In genomic region chr5:151751091-151751490, GRCh38 we compare ENCODE assay signal across 20 cellular contexts. TPM values are rescaled to one million over a fixed set of nuclear protein-coding genes. Genes with fewer than 3 reads are reported as not detected.
DNase-seq lines count a peak whose midpoint lies in the region; ATAC-seq and TF ChIP-seq lines count a peak whose summit lies in the region.
"Had no signal": no experiment of that assay in that cellular context is flagged by ENCODE, and none has a peak within 500 bp of the region (broad histone marks: within the 10 kb centered on the region; RNA-seq: fewer than 3 reads in every experiment).

No MANE protein-coding gene starts in this region.

- peaks cover 58% of the 10 kb centered on the region for H3K36me3 ChIP-seq in MG63

- no peak for ATAC-seq in HG03139 (IDR thresholded peaks at IDR 0.05; ENCODE audit: unreplicated experiment)
- ATAC-seq: activated T-helper 17 cell treated with anti-CD3 and anti-CD28 coated beads, Interleukin-2, amount 50 U/mL, for 72 hours; WTC11 had no signal

- peaks cover 26% of the 10 kb centered on the region for H3K4me1 Mint-ChIP-seq in T-helper 2 cell treated with Interferon-gamma antibody and Interleukin-4, amounts not matched to agents 5 μg/mL and 100 μg/mL, for 36 hours (ENCODE audit: low read depth)

- no peaks in the 10 kb centered on the region for H3K27me3 ChIP-seq in MG63

- no peak overlapping the region for H3K27ac Mint-ChIP-seq in T-helper 2 cell treated with Interferon-gamma antibody and Interleukin-4, amounts not matched to agents 5 μg/mL and 100 μg/mL, for 36 hours
- H3K27ac Mint-ChIP-seq: activated naive CD8-positive, alpha-beta T cell treated with anti-CD3 and anti-CD28 coated beads, Interleukin-2, amount 10 ng/mL, durations not matched to agents 7 days and 5 days; activated T-helper 17 cell treated with anti-CD3 and anti-CD28 coated beads, Interleukin-2, amount 50 U/mL, for 72 hours; brain had no signal

- no peaks in the 10 kb centered on the region for H3K9me3 Mint-ChIP-seq in T-helper 2 cell treated with Interferon-gamma antibody and Interleukin-4, amounts not matched to agents 5 μg/mL and 100 μg/mL, for 36 hours
- H3K9me3 Mint-ChIP-seq: activated naive CD8-positive, alpha-beta T cell treated with anti-CD3 and anti-CD28 coated beads, Interleukin-2, amount 10 ng/mL, durations not matched to agents 7 days and 5 days; activated T-helper 17 cell treated with anti-CD3 and anti-CD28 coated beads, Interleukin-2, amount 50 U/mL, for 72 hours; brain; T-helper 1 cell treated with Interleukin-12 subunit alpha and Interleukin-12 subunit beta and Interleukin-4 antibody, amounts not matched to agents 30 μg/mL and 1 μg/mL, for 36 hours; WTC11 had no signal

- no peaks in the 10 kb centered on the region for H3K27me3 Mint-ChIP-seq in T-helper 2 cell treated with Interferon-gamma antibody and Interleukin-4, amounts not matched to agents 5 μg/mL and 100 μg/mL, for 36 hours (ENCODE audit: low read depth)
- H3K27me3 Mint-ChIP-seq: activated naive CD8-positive, alpha-beta T cell treated with anti-CD3 and anti-CD28 coated beads, Interleukin-2, amount 10 ng/mL, durations not matched to agents 7 days and 5 days; activated T-helper 17 cell treated with anti-CD3 and anti-CD28 coated beads, Interleukin-2, amount 50 U/mL, for 72 hours had no signal

- no peak overlapping the region for H3K4me3 ChIP-seq in MG63
- H3K4me3 ChIP-seq in cardiac fibroblast (replicated peaks in 1 of 2; ENCODE audit: low read depth in 2 of 2, low read length in 2 of 2), result no peak overlapping the region
- H3K4me3 ChIP-seq: coronary artery had no signal

- H3K9me3 ChIP-seq in MG63, result no peaks in the 10 kb centered on the region

- peak; percentile 49 for DNase-seq in CD1c-positive myeloid dendritic cell (ENCODE audit: extremely low spot score)
- peak; percentile 44 for DNase-seq in MG63
- peak; percentile 39 to 70 for DNase-seq in cardiac fibroblast (ENCODE audit: low read depth in 2 of 2)
- peak; percentile 22 for DNase-seq in myocyte (ENCODE audit: low read depth)
- no peak for DNase-seq in effector CD8-positive, alpha-beta T cell (lab: John Stamatoyannopoulos, UW)
- no peak for DNase-seq in NCI-H345 treated with DMSO at 0.1 percent for 48 hours (lab: John Stamatoyannopoulos, UW; ENCODE audit: unreplicated experiment)
- no peak for DNase-seq in T-helper 2 cell treated with Interferon-gamma antibody and Interleukin-4, amounts not matched to agents 5 μg/mL and 100 μg/mL, for 36 hours (ENCODE audit: low spot score)
- DNase-seq: activated naive CD8-positive, alpha-beta T cell treated with anti-CD3 and anti-CD28 coated beads, Interleukin-2, amount 10 ng/mL, durations not matched to agents 7 days and 5 days; DND-41; Kasumi-1; NCI-H146; NCI-H2171 treated with DMSO at 0.1 percent for 48 hours; NCI-H69; SIG-M5 had no signal

- peaks cover 19% of the 10 kb centered on the region for H3K36me3 Mint-ChIP-seq in T-helper 2 cell treated with Interferon-gamma antibody and Interleukin-4, amounts not matched to agents 5 μg/mL and 100 μg/mL, for 36 hours (ENCODE audit: low read depth)

- no peak overlapping the region for H3K4me3 Mint-ChIP-seq in T-helper 2 cell treated with Interferon-gamma antibody and Interleukin-4, amounts not matched to agents 5 μg/mL and 100 μg/mL, for 36 hours
- H3K4me3 Mint-ChIP-seq: activated naive CD8-positive, alpha-beta T cell treated with anti-CD3 and anti-CD28 coated beads, Interleukin-2, amount 10 ng/mL, durations not matched to agents 7 days and 5 days; activated T-helper 17 cell treated with anti-CD3 and anti-CD28 coated beads, Interleukin-2, amount 50 U/mL, for 72 hours; brain; T-helper 1 cell treated with Interleukin-12 subunit alpha and Interleukin-12 subunit beta and Interleukin-4 antibody, amounts not matched to agents 30 μg/mL and 1 μg/mL, for 36 hours; WTC11 had no signal

- no peak for TF ChIP-seq CTCF in cardiac fibroblast (IDR thresholded peaks at IDR 0.05; ENCODE audit: low read depth, low read length)

RNA-seq across cellular contexts. Expression of gene ATOX1, which starts 7.3 kb away (rescaled TPM):
- total RNA-seq in MG63 (2014; rRNA removed; shearing (Covaris generic); ENCODE audit: low replicate concordance), result 69.5 and 138 TPM in 2 replicates
- total RNA-seq in myocyte, result 43.8 and 55.9 TPM in 2 replicates
- 270 TPM for polyA plus RNA-seq in myocyte (2012)

RNA-seq across cellular contexts. Expression of gene G3BP1, which starts 20.7 kb away (rescaled TPM):
- 187 and 352 TPM in 2 replicates for total RNA-seq in MG63 (2014; rRNA removed; shearing (Covaris generic); ENCODE audit: low replicate concordance)
- total RNA-seq in myocyte, result 144 and 147 TPM in 2 replicates
- 105 TPM for polyA plus RNA-seq in myocyte (2012)

Comparison
In these comparisons a context has a peak if more than half of its experiments do, and no peak if none do; other contexts are left out.
1. DNase-seq: peak in CD1c-positive myeloid dendritic cell (single experiment), MG63 (single experiment), cardiac fibroblast (2 of 2) and myocyte (single experiment); none in effector CD8-positive, alpha-beta T cell (single experiment), NCI-H345 treated with DMSO at 0.1 percent for 48 hours (single experiment) and T-helper 2 cell treated with Interferon-gamma antibody and Interleukin-4, amounts not matched to agents 5 μg/mL and 100 μg/mL, for 36 hours (single experiment).